In the genomic region with DNA sequence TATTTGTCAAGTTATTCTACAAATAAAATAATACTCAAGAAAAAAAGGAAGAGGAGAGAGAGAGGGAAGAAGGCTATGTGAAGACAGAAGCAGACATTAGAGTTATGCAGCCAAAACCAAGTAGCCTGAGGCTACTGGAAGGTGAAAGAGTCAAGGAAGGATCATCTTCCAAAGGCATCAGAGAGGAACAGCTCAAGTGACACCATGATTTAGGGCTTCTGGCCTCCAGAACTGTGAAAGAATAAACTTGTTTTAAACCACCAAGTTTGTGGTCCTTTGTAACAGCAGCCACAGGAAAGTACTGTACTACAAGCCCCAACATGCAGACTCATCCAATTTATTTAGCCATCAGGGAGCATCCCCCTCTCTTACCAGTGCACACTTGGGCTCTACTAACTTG, we compare ENCODE assay signal across 25 cellular contexts.
"Had no signal": no experiment of that assay in that cellular context is flagged by ENCODE, and none has a peak within 500 bp of the region (broad histone marks: within the 10 kb centered on the region; RNA-seq: fewer than 3 reads in every experiment).

No MANE protein-coding gene starts in this region.

- H3K4me3 ChIP-seq: dorsolateral prefrontal cortex, hepatocyte, psoas muscle, right lobe of liver, spleen, testis, tibial nerve, upper lobe of right lung, vagina had no signal

- H2AFZ ChIP-seq: hepatocyte, parathyroid adenoma had no signal

- H3K4me3 Mint-ChIP-seq: mesothelial cell of epicardium; natural killer cell; stimulated activated memory B cell treated with anti-CD40 and anti-IgM and Interleukin-4, amounts not matched to agents 10 μg/mL and 1 μg/mL and 100 μg/mL, for 72 hours; stimulated activated naive CD8-positive, alpha-beta T cell treated with anti-CD3 and anti-CD28 coated beads, Interleukin-15, Interleukin-2, amounts not matched to agents 100 ng/mL and 50 ng/mL, for 24 hours had no signal

- H3K4me1 Mint-ChIP-seq: natural killer cell; stimulated activated memory B cell treated with anti-CD40 and anti-IgM and Interleukin-4, amounts not matched to agents 10 μg/mL and 1 μg/mL and 100 μg/mL, for 72 hours had no signal

- H3K4me2 ChIP-seq: hepatocyte had no signal

- H3K27ac ChIP-seq: dorsolateral prefrontal cortex, hepatocyte, parathyroid adenoma, psoas muscle, right lobe of liver, spleen, testis, tibial nerve, upper lobe of right lung, vagina had no signal

- H3K9ac ChIP-seq: parathyroid adenoma had no signal

- ATAC-seq: left lobe of liver; natural killer cell; psoas muscle; right lobe of liver; stimulated activated memory B cell treated with anti-CD40 and anti-IgM and Interleukin-4, amounts not matched to agents 10 μg/mL and 1 μg/mL and 100 μg/mL, for 72 hours; upper lobe of right lung had no signal

- H3K27me3 Mint-ChIP-seq: stimulated activated memory B cell treated with anti-CD40 and anti-IgM and Interleukin-4, amounts not matched to agents 10 μg/mL and 1 μg/mL and 100 μg/mL, for 72 hours; stimulated activated naive CD8-positive, alpha-beta T cell treated with anti-CD3 and anti-CD28 coated beads, Interleukin-15, Interleukin-2, amounts not matched to agents 100 ng/mL and 50 ng/mL, for 24 hours had no signal

- DNase-seq: cortex of kidney; dorsolateral prefrontal cortex; effector CD8-positive, alpha-beta T cell; foreskin melanocyte; head of caudate nucleus; kidney glomerular epithelial cell; natural killer cell; occipital lobe; psoas muscle; retina; right lobe of liver; spleen; stimulated activated CD4-positive, alpha-beta T cell treated with anti-CD3 and anti-CD28 coated beads, Interleukin-15, amount 100 ng/mL, for 24 hours; stimulated activated CD4-positive, alpha-beta T cell treated with anti-CD3 and anti-CD28 coated beads, Interleukin-1b, Interleukin-23, amount 100 ng/mL, for 48 hours; stimulated activated CD4-positive, alpha-beta T cell treated with anti-CD3 and anti-CD28 coated beads, Interleukin-4, amount 100 ng/mL, for 24 hours; testis; upper lobe of right lung had no signal

- H3K36me3 Mint-ChIP-seq: mesothelial cell of epicardium; stimulated activated memory B cell treated with anti-CD40 and anti-IgM and Interleukin-4, amounts not matched to agents 10 μg/mL and 1 μg/mL and 100 μg/mL, for 72 hours had no signal

- H3K79me2 ChIP-seq: hepatocyte, parathyroid adenoma had no signal

- H3K27me3 ChIP-seq: dorsolateral prefrontal cortex, hepatocyte, right lobe of liver, spleen, testis, tibial nerve, upper lobe of right lung, vagina had no signal

- H3K4me1 ChIP-seq: parathyroid adenoma, psoas muscle, right lobe of liver, spleen, testis, tibial nerve, upper lobe of right lung, vagina had no signal

- H3K27ac Mint-ChIP-seq: mesothelial cell of epicardium; natural killer cell; stimulated activated memory B cell treated with anti-CD40 and anti-IgM and Interleukin-4, amounts not matched to agents 10 μg/mL and 1 μg/mL and 100 μg/mL, for 72 hours; stimulated activated naive CD8-positive, alpha-beta T cell treated with anti-CD3 and anti-CD28 coated beads, Interleukin-15, Interleukin-2, amounts not matched to agents 100 ng/mL and 50 ng/mL, for 24 hours had no signal

- H3K9me3 Mint-ChIP-seq: mesothelial cell of epicardium had no signal

- H3K36me3 ChIP-seq: right lobe of liver, spleen, tibial nerve, upper lobe of right lung, vagina had no signal

- H3K9me3 ChIP-seq: psoas muscle, right lobe of liver, testis, tibial nerve, upper lobe of right lung, vagina had no signal
